ENCODE assay signal across 9 cellular contexts in the genomic region with DNA sequence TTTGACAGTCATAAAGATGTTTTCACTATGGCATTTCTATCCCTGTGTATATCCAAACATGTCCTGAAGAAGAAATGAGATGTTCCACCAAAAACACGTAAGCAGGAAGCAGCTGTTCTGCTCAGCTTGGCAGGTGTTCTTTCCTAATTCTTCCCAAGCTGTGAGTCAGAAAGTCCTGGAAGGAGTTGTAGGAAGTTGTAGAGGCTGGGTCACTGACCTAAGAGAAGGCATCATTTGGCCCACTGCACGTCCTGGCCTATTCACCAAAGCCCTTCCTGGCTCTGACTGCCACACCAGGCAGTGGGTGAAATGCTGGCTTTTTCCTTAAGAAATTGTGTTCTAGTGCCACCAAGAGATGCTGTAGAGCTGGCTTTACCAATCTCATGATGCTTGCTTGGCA. TPM values are rescaled to one million over a fixed set of nuclear protein-coding genes. Genes with fewer than 3 reads are reported as not detected.
DNase-seq lines count a peak whose midpoint lies in the region; ATAC-seq and TF ChIP-seq lines count a peak whose summit lies in the region.
"Had no signal": no experiment of that assay in that cellular context is flagged by ENCODE, and none has a peak within 500 bp of the region (broad histone marks: within the 10 kb centered on the region; RNA-seq: fewer than 3 reads in every experiment).

No MANE protein-coding gene starts in this region.

- H3K27ac Mint-ChIP-seq in activated T-helper 2 cell treated with anti-CD3 and anti-CD28 coated beads, Interferon-gamma antibody, Interleukin-2, Interleukin-4, amounts not matched to agents 10 μg/mL and 5 μg/mL and 100 μg/mL, durations not matched to agents 14 hours and 24 hours and 36 hours: no peak overlapping the region

- peaks cover 1 to 11% of the 10 kb centered on the region in 2 donors for H3K4me1 ChIP-seq in thoracic aorta (ENCODE audit: control insufficient read depth in 1 of 2, low read depth in 2 of 2)

- no peaks in the 10 kb centered on the region for H3K4me1 Mint-ChIP-seq in activated T-helper 2 cell treated with anti-CD3 and anti-CD28 coated beads, Interferon-gamma antibody, Interleukin-2, Interleukin-4, amounts not matched to agents 10 μg/mL and 5 μg/mL and 100 μg/mL, durations not matched to agents 14 hours and 24 hours and 36 hours (ENCODE audit: low read depth)

- H3K27me3 Mint-ChIP-seq in activated T-helper 2 cell treated with anti-CD3 and anti-CD28 coated beads, Interferon-gamma antibody, Interleukin-2, Interleukin-4, amounts not matched to agents 10 μg/mL and 5 μg/mL and 100 μg/mL, durations not matched to agents 14 hours and 24 hours and 36 hours (ENCODE audit: low read depth): no peaks in the 10 kb centered on the region

- DNase-seq in HFF-Myc (ENCODE audit: extremely low read depth, low read depth): peak; percentile 48
- DNase-seq in astrocyte of the hippocampus (ENCODE audit: low read depth, low spot score): peak; percentile 13
- no peak for DNase-seq in left ventricle myocardium superior
- DNase-seq in thoracic aorta (ENCODE audit: low spot score): peak; percentile 16
- DNase-seq in activated T-helper 2 cell treated with anti-CD3 and anti-CD28 coated beads, Interferon-gamma antibody, Interleukin-2, Interleukin-4, amounts not matched to agents 10 μg/mL and 5 μg/mL and 100 μg/mL, durations not matched to agents 14 hours and 24 hours and 36 hours (ENCODE audit: low spot score): no peak
- DNase-seq in SHP77 (lab: John Stamatoyannopoulos, UW): no peak
- DNase-seq: NCI-H1694 had no signal

- TF ChIP-seq CTCF in HFF-Myc (IDR thresholded peaks at IDR 0.05; ENCODE audit: low read depth, low read length, missing control alignments): no peak
- no peak for TF ChIP-seq CTCF in thoracic aorta (IDR thresholded peaks at IDR 0.05)

- intact Hi-C loops in left ventricle myocardium superior (cut with micrococcal nuclease): no loop called here
- intact Hi-C loops in activated T-helper 2 cell treated with anti-CD3 and anti-CD28 coated beads, Interferon-gamma antibody, Interleukin-2, Interleukin-4, amounts not matched to agents 10 μg/mL and 5 μg/mL and 100 μg/mL, durations not matched to agents 14 hours and 24 hours and 36 hours (cut with micrococcal nuclease): no loop called here

- H3K27ac ChIP-seq in thoracic aorta: peak overlapping the region; percentile 15 to 48

- no peak overlapping the region for H3K4me3 Mint-ChIP-seq in activated T-helper 2 cell treated with anti-CD3 and anti-CD28 coated beads, Interferon-gamma antibody, Interleukin-2, Interleukin-4, amounts not matched to agents 10 μg/mL and 5 μg/mL and 100 μg/mL, durations not matched to agents 14 hours and 24 hours and 36 hours (ENCODE audit: low read depth)

- peaks cover 41% of the 10 kb centered on the region for H3K36me3 Mint-ChIP-seq in activated T-helper 2 cell treated with anti-CD3 and anti-CD28 coated beads, Interferon-gamma antibody, Interleukin-2, Interleukin-4, amounts not matched to agents 10 μg/mL and 5 μg/mL and 100 μg/mL, durations not matched to agents 14 hours and 24 hours and 36 hours (ENCODE audit: low read depth)

- peaks cover 7% of the 10 kb centered on the region for H3K9me3 Mint-ChIP-seq in activated T-helper 2 cell treated with anti-CD3 and anti-CD28 coated beads, Interferon-gamma antibody, Interleukin-2, Interleukin-4, amounts not matched to agents 10 μg/mL and 5 μg/mL and 100 μg/mL, durations not matched to agents 14 hours and 24 hours and 36 hours

- no peaks in the 10 kb centered on the region for H3K36me3 ChIP-seq in thoracic aorta

- H3K4me3 ChIP-seq in HFF-Myc (replicated peaks; ENCODE audit: low read depth, low read length) (no peak overlapping the region), thoracic aorta (no peak overlapping the region)

- no peaks in the 10 kb centered on the region for H3K9me3 ChIP-seq in thoracic aorta

- no peaks in the 10 kb centered on the region for H3K27me3 ChIP-seq in thoracic aorta (replicated peaks; ENCODE audit: insufficient read depth)

- ATAC-seq in left ventricle myocardium superior (peak; percentile 74), thoracic aorta (ENCODE audit: insufficient number of reproducible peaks, low FRiP score, low read depth) (peak; percentile 84), GM18502 (IDR thresholded peaks at IDR 0.05; ENCODE audit: poor library complexity, unreplicated experiment) (no peak)

RNA-seq across cellular contexts. Expression of a gene that starts 40.3 kb away (rescaled TPM):
- total RNA-seq in left ventricle myocardium superior: 7.8 TPM
- 10 to 100 TPM; 12.1 to 17.2 TPM for total RNA-seq in thoracic aorta
- 19.2 and 19.7 TPM in 2 replicates for total RNA-seq in activated T-helper 2 cell treated with anti-CD3 and anti-CD28 coated beads, Interferon-gamma antibody, Interleukin-2, Interleukin-4, amounts not matched to agents 10 μg/mL and 5 μg/mL and 100 μg/mL, durations not matched to agents 14 hours and 24 hours and 36 hours
- total RNA-seq: HT-29 had no signal

Comparison
In these comparisons a context has a peak if more than half of its experiments do, and no peak if none do; other contexts are left out.
1. DNase-seq: peak in HFF-Myc (single experiment), astrocyte of the hippocampus (single experiment) and thoracic aorta (single experiment); none in left ventricle myocardium superior (single experiment), activated T-helper 2 cell treated with anti-CD3 and anti-CD28 coated beads, Interferon-gamma antibody, Interleukin-2, Interleukin-4, amounts not matched to agents 10 μg/mL and 5 μg/mL and 100 μg/mL, durations not matched to agents 14 hours and 24 hours and 36 hours (single experiment) and SHP77 (0 of 2).